14 cellular contexts compared by ENCODE assay signal in the genomic region with DNA sequence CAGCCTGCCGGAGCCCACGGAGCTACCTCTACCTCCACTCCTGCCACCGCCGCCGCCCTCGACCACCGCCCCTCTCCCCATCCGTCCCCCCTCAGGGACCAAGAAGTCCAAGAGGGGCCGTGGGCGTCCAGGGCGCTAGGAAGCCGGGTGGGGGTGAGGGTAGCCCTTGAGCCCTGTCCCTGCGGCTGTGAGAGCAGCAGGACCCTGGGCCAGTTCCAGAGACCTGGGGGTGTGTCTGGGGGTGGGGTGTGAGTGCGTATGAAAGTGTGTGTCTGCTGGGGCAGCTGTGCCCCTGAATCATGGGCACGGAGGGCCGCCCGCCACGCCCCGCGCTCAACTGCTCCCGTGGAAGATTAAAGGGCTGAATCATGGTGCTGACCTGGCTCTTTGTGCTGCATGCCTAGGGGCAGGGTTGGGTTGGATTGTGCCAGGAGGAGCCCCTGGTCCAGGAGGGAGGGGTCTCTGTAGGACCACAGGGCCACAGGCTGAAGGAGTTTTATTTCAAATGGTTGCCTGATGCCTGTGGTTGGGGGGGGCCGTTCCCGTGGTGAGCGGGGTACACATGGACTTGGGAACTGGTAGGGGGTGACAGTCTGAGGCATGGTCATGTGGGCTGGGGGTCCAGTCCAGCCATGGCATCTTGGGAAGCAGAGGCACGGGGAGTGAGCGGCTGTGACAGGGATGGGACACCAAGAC. TPM values are rescaled to one million over a fixed set of nuclear protein-coding genes. Genes with fewer than 3 reads are reported as not detected.
DNase-seq lines count a peak whose midpoint lies in the region; ATAC-seq, FAIRE-seq and TF ChIP-seq lines count a peak whose summit lies in the region.
"Had no signal": no experiment of that assay in that cellular context is flagged by ENCODE, and none has a peak within 500 bp of the region (broad histone marks: within the 10 kb centered on the region; RNA-seq: fewer than 3 reads in every experiment).

No MANE protein-coding gene starts in this region.

- DNase-seq in GM12865 (ENCODE audit: low read depth) (peak; percentile 15), T-helper 17 cell (no peak), NCI-H1105 (lab: John Stamatoyannopoulos, UW) (no peak), DMS153 (lab: John Stamatoyannopoulos, UW) (no peak), RCC 7860 (ENCODE audit: low spot score) (no peak), amniotic stem cell (lab: John Stamatoyannopoulos, UW) (no peak)
- DNase-seq: head of caudate nucleus, NCI-H446, small intestine had no signal

- no peaks in the 10 kb centered on the region for H3K27me3 Mint-ChIP-seq in T-helper 17 cell
- H3K27me3 Mint-ChIP-seq: dendritic cell treated with granulocyte-macrophage colony-stimulating factor and Interleukin-4, amounts not matched to agents 40 ng/mL and 50 ng/mL, for 4 days had no signal

- H3K4me3 Mint-ChIP-seq in T-helper 17 cell: peak overlapping the region; percentile 97
- H3K4me3 Mint-ChIP-seq: dendritic cell treated with granulocyte-macrophage colony-stimulating factor and Interleukin-4, amounts not matched to agents 40 ng/mL and 50 ng/mL, for 4 days had no signal

- H3K9me3 ChIP-seq in T-helper 17 cell (ENCODE audit: control insufficient read depth, low read length, poor library complexity, severe bottlenecking): no peaks in the 10 kb centered on the region

- H3K27ac ChIP-seq in 22Rv1: 0 out of 2 replicates have a peak overlapping the region, but pooled peaks have one; percentile 3
- H3K27ac ChIP-seq: KMS-11 had no signal

- no peak for FAIRE-seq in RCC 7860 (lab: Jason Lieb, UNC)
- FAIRE-seq: small intestine had no signal

- no peaks in the 10 kb centered on the region for H3K36me3 Mint-ChIP-seq in T-helper 17 cell (ENCODE audit: low read depth)

- H3K4me1 Mint-ChIP-seq in T-helper 17 cell: peaks cover 52% of the 10 kb centered on the region

- no peak for ATAC-seq in T-helper 17 cell
- peak; percentile 54 for ATAC-seq in esophagus mucosa
- ATAC-seq: SK-N-SH treated with all-trans-retinoic acid at 6 μM for 48 hours had no signal

- TF ChIP-seq CTCF in 22Rv1 (IDR thresholded peaks at IDR 0.05): no peak
- TF ChIP-seq CTCF in GM12865 (IDR thresholded peaks at IDR 0.05; ENCODE audit: insufficient read depth, low read depth, low read length, missing control alignments): no peak

- peak overlapping the region; percentile 88 for H3K4me3 ChIP-seq in GM12865 (ENCODE audit: low read depth, low read length)

- peak overlapping the region; percentile 96 for H3K27ac Mint-ChIP-seq in T-helper 17 cell
- H3K27ac Mint-ChIP-seq: dendritic cell treated with granulocyte-macrophage colony-stimulating factor and Interleukin-4, amounts not matched to agents 40 ng/mL and 50 ng/mL, for 4 days had no signal

RNA-seq across cellular contexts. Expression of a gene that starts 2.3 kb away (rescaled TPM):
- total RNA-seq in T-helper 17 cell: 100 to 1,000 TPM; 170 to 184 TPM
- 2.5 TPM for total RNA-seq in esophagus mucosa

RNA-seq across cellular contexts. Expression of a gene that starts 6.9 kb away (rescaled TPM):
- total RNA-seq in T-helper 17 cell: 10 to 100 TPM; 47.8 to 62.7 TPM
- total RNA-seq in esophagus mucosa: 95.0 TPM

RNA-seq across cellular contexts. Expression of a gene that starts 8.1 kb away (rescaled TPM):
- total RNA-seq in T-helper 17 cell (10 to 100 TPM; 46.1 to 75.4 TPM), esophagus mucosa (74.0 TPM)

RNA-seq across cellular contexts. Expression of a gene that starts 17.4 kb away (rescaled TPM):
- total RNA-seq in T-helper 17 cell (not detected), esophagus mucosa (not detected)

RNA-seq across cellular contexts. Expression of a gene that starts 19.7 kb away (rescaled TPM):
- 1 to 10 TPM; 4.5 to 7.5 TPM for total RNA-seq in T-helper 17 cell
- total RNA-seq in esophagus mucosa: 0.20 TPM

Comparison
In these comparisons a context has a peak if more than half of its experiments do, and no peak if none do; other contexts are left out.
1. RNA of a gene that starts 2.3 kb away (total RNA-seq): 170 to 184 TPM in T-helper 17 cell; 2.5 TPM in esophagus mucosa (single experiment); every median in the first group is over 10 times any median in the second.